ENCODE assay signal across 25 cellular contexts in the genomic region with DNA sequence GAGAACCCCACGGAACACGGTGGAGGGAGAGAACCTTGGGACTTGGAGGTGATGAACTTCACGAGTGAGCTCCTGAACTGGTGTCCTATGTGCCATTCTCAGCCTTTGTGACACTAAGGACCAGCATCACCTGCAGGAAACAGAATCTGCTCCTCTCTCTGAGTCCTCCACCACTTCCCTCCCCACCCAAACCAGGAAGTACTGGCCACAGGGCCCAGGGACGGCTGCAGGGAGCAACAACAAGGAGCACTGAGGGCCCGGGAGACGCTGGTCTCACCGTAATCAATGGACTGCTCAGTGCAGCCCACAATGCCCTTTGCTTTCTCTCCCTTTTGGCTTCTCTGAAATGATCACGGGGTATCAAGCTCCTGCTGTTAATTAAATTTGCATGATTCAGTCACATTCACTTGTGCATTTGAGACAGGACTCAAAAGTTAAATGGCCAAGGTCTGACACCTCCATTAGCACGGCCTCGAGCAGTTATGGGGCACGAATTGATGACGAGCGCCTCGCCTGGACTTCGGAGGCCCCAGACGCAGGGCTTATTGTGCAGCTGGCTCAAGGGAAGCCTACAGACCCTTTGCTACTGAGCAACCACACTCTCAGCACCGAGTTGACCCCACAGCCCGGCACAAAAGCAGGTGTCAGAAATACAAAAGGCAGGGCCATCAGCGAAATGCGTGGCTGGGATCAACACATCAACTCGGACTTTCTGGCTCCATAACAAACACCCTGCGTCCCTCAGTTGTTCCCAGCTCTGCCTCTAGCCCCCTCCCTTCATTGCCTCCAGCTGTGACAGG. TPM values are rescaled to one million over a fixed set of nuclear protein-coding genes. Genes with fewer than 3 reads are reported as not detected.
DNase-seq lines count a peak whose midpoint lies in the region; ATAC-seq, FAIRE-seq and TF ChIP-seq lines count a peak whose summit lies in the region.
"Had no signal": no experiment of that assay in that cellular context is flagged by ENCODE, and none has a peak within 500 bp of the region (broad histone marks: within the 10 kb centered on the region; RNA-seq: fewer than 3 reads in every experiment).

No MANE protein-coding gene starts in this region.

- H3K4ac ChIP-seq in IMR-90 (ENCODE audit: low read depth, low read length): no peak overlapping the region

- H3K36me3 ChIP-seq in IMR-90 (ENCODE audit: control insufficient read depth, insufficient read depth, low read length): peaks cover 7% of the 10 kb centered on the region; the same call in 1 of the 2 replicates
- peaks cover 12 to 13% of the 10 kb centered on the region in 2 donors for H3K36me3 ChIP-seq in kidney (ENCODE audit: control insufficient read depth in 1 of 2, insufficient read depth in 2 of 2, low read length in 2 of 2)
- H3K36me3 ChIP-seq: breast epithelium had no signal

- H2AK5ac ChIP-seq in IMR-90 (ENCODE audit: low read depth, low read length): no peak overlapping the region

- no peaks in the 10 kb centered on the region for H3K27me3 ChIP-seq in IMR-90 (ENCODE audit: control insufficient read depth, insufficient read depth, low read length)
- H3K27me3 ChIP-seq: breast epithelium, gastrocnemius medialis, hepatocyte, tibial artery had no signal

- DNase-seq in ELF-1 (ENCODE audit: low read depth, low spot score) (peak; percentile 30), IMR-90 (no peak), kidney (peak; percentile 36), retina (peak; percentile 72), GM12891 (ENCODE audit: insufficient read length, low spot score) (no peak), T1000 (lab: John Stamatoyannopoulos, UW) (no peak), HuH-7.5 (ENCODE audit: low spot score) (no peak)
- DNase-seq: activated CD8-positive, alpha-beta memory T cell treated with anti-CD3 and anti-CD28 coated beads, Interleukin-2, amount 50 U/mL, for 48 hours; activated CD8-positive, alpha-beta T cell treated with anti-CD3 and anti-CD28 coated beads for 36 hours; activated naive CD4-positive, alpha-beta T cell treated with anti-CD3 and anti-CD28 coated beads, Interleukin-2, amount 50 U/mL, for 16 hours; C1 segment of cervical spinal cord; gastrocnemius medialis; KBM-7; NCI-H1105; NCI-H1930; NCI-H2171 treated with DMSO at 0.1 percent for 48 hours; NCI-H526; NK-92 treated with Interleukin-12 subunit alpha and Interleukin-12 subunit beta, amount 100 ng/mL, for 24 hours; PC-9; stimulated activated CD4-positive, alpha-beta T cell treated with anti-CD3 and anti-CD28 coated beads, Interleukin-4, amount 100 ng/mL, for 24 hours had no signal

- H3K4me2 ChIP-seq in IMR-90 (ENCODE audit: low read depth, low read length): no peak overlapping the region
- H3K4me2 ChIP-seq: hepatocyte, PC-9 had no signal

- FAIRE-seq in kidney (lab: Jason Lieb, UNC) (no peak), GM12891 (lab: Jason Lieb, UNC) (no peak)

- H3K9ac ChIP-seq in IMR-90 (ENCODE audit: low read depth, low read length) (no peak overlapping the region), kidney (ENCODE audit: low read length in 2 of 2) (no peak overlapping the region)

- H4K8ac ChIP-seq in IMR-90 (ENCODE audit: low read depth in 2 of 2, low read length in 2 of 2): no peak overlapping the region

- in situ Hi-C loops in IMR-90 (cut with MboI; ENCODE audit: low sequenced_read_pairs): no loop called here

- H2BK120ac ChIP-seq in IMR-90 (ENCODE audit: low read depth, low read length): no peak overlapping the region

- peak overlapping the region; percentile 6 for H2AK9ac ChIP-seq in IMR-90 (replicated peaks; ENCODE audit: low read depth, low read length, poor library complexity)

- H4K91ac ChIP-seq in IMR-90 (ENCODE audit: insufficient read depth, low read depth, low read length): no peak overlapping the region

- no peak overlapping the region for H3K56ac ChIP-seq in IMR-90 (ENCODE audit: extremely low read depth, insufficient read depth, low read length)

- ATAC-seq in IMR-90 (ENCODE audit: low read depth): no peak
- ATAC-seq: activated CD8-positive, alpha-beta T cell treated with anti-CD3 and anti-CD28 coated beads for 36 hours; gastrocnemius medialis; Right ventricle myocardium inferior; sciatic nerve had no signal

- no TSS peak for BruUV-seq in IMR-90 (replicated peaks; lab: Mats Ljungman, UMichigan)

- H3K4me1 ChIP-seq in IMR-90 (ENCODE audit: control insufficient read depth, insufficient read depth, low read length): no peaks in the 10 kb centered on the region
- peaks cover 0 to 11% of the 10 kb centered on the region in 2 donors for H3K4me1 ChIP-seq in kidney (ENCODE audit: control insufficient read depth in 1 of 2, insufficient read depth in 1 of 2, low read depth in 1 of 2, low read length in 2 of 2)

- no peaks in the 10 kb centered on the region for H3K9me3 ChIP-seq in IMR-90 (ENCODE audit: control insufficient read depth, insufficient read depth, low read length)
- no peaks in the 10 kb centered on the region for H3K9me3 ChIP-seq in kidney (ENCODE audit: control insufficient read depth in 1 of 2, low read length in 2 of 2)
- H3K9me3 ChIP-seq: breast epithelium, gastrocnemius medialis, tibial artery had no signal

- H3K9me1 ChIP-seq in IMR-90 (ENCODE audit: insufficient read depth, low read length): peaks cover 14% of the 10 kb centered on the region; the same call in 1 of the 2 replicates

- no peak overlapping the region for H3K18ac ChIP-seq in IMR-90 (ENCODE audit: low read depth, low read length)

- H3K14ac ChIP-seq in IMR-90 (replicated peaks; ENCODE audit: low read depth, low read length): no peak overlapping the region

- 70% methylated on average over 6 of the region's 22 CpGs; no CpG with 5 or more reads in 1 of the 2 experiments for WGBS in IMR-90 (ENCODE audit: extremely low coverage in 2 of 2, insufficient read length in 1 of 2), 2 experiments

- no peak overlapping the region for H2AFZ ChIP-seq in IMR-90 (replicated peaks; ENCODE audit: low read length, poor library complexity)
- H2AFZ ChIP-seq: hepatocyte, PC-9 had no signal

- dilution Hi-C loops in IMR-90 (cut with HindIII; ENCODE audit: low sequenced_read_pairs, unreplicated experiment): no loop called here

- H3K27ac ChIP-seq in IMR-90 (ENCODE audit: insufficient read depth, low read length) (no peak overlapping the region), kidney (ENCODE audit: low read depth in 2 of 2, low read length in 2 of 2) (no peak overlapping the region)
- H3K27ac ChIP-seq: breast epithelium, gastrocnemius medialis, hepatocyte, PC-9, tibial artery had no signal

- no peak overlapping the region for H3K23ac ChIP-seq in IMR-90 (ENCODE audit: low read depth, low read length)

- H2BK20ac ChIP-seq in IMR-90 (ENCODE audit: low read depth, low read length): no peak overlapping the region

- H4K5ac ChIP-seq in IMR-90 (ENCODE audit: low read depth, low read length): no peak overlapping the region

- intact Hi-C loops in IMR-90 (cut with micrococcal nuclease): no loop called here
- intact Hi-C loops in kidney (cut with DNase I): no loop called here

- H4K20me1 ChIP-seq in IMR-90 (ENCODE audit: insufficient read depth, low read length): peaks cover 8% of the 10 kb centered on the region

- H3K4me3 ChIP-seq in IMR-90 (ENCODE audit: insufficient read depth, low read depth, low read length): no peak overlapping the region
- no peak overlapping the region for H3K4me3 ChIP-seq in kidney (ENCODE audit: low read length in 2 of 2)
- H3K4me3 ChIP-seq: breast epithelium, gastrocnemius medialis, hepatocyte, PC-9, tibial artery had no signal

- no peak for TF ChIP-seq RAD21 in IMR-90 (IDR thresholded peaks at IDR 0.05; ENCODE audit: low read length)

- no peak overlapping the region for H2BK5ac ChIP-seq in IMR-90 (ENCODE audit: low read depth, low read length, poor library complexity, severe bottlenecking)

- CTCF ChIA-PET in IMR-90 (lab: Yijun Ruan, JAX): no interaction called here

- no peak for TF ChIP-seq CTCF in IMR-90 (conservative IDR thresholded peaks at IDR 0.05; ENCODE audit: low read depth, low read length)
- no peak for TF ChIP-seq CTCF in kidney (IDR thresholded peaks at IDR 0.05; ENCODE audit: borderline replicate concordance, extremely low read depth, insufficient read depth)

- POLR2A ChIA-PET in IMR-90 (lab: Charles Lee; ENCODE audit: unreplicated experiment): no interaction called here

- H2BK15ac ChIP-seq in IMR-90 (ENCODE audit: low read depth, low read length): no peak overlapping the region

- TF ChIP-seq POLR2A in IMR-90 (IDR thresholded peaks at IDR 0.05; ENCODE audit: low read depth, low read length) (no peak), GM12891 (IDR thresholded peaks at IDR 0.05; ENCODE audit: low read depth, low read length) (no peak)

- H3K79me1 ChIP-seq in IMR-90 (ENCODE audit: low read depth in 1 of 2, low read length in 2 of 2): peaks cover 6 to 16% of the 10 kb centered on the region in 2 experiments; a peak in 3 of 4 replicates

TF ChIP-seq in IMR-90, 13 proteins besides CTCF, POLR2A, EP300 and RAD21 (continues in another document):
- TF ChIP-seq BHLHE40 (IDR thresholded peaks at IDR 0.05; ENCODE audit: low read depth, low read length) (no peak), FOS (IDR thresholded peaks at IDR 0.05; ENCODE audit: low read depth, low read length) (no peak), RCOR1 (IDR thresholded peaks at IDR 0.05; ENCODE audit: insufficient replicate concordance, low read length) (no peak)

TF ChIP-seq in GM12891, 5 proteins besides CTCF, POLR2A, EP300 and RAD21:
- TF ChIP-seq POLR2AphosphoS5 (IDR thresholded peaks at IDR 0.05; ENCODE audit: low read depth, low read length): no peak

RNA-seq across cellular contexts. Expression of a gene that starts 18.4 kb away (rescaled TPM):
- total RNA-seq in IMR-90 (2012; rRNA removed): 36.7 and 41.1 TPM in 2 replicates
- 88.4 and 94.4 TPM in 2 replicates for polyA plus RNA-seq in IMR-90 (2012; rRNA removed)
- 129 and 204 TPM in 2 replicates for polyA plus RNA-seq in IMR-90 (2012; cell fraction: cytosol; rRNA removed)
- 37.0 and 72.0 TPM in 2 replicates for polyA plus RNA-seq in IMR-90 (2012; cell fraction: nucleus; rRNA removed; ENCODE audit: low replicate concordance)
- 71.4 TPM for total RNA-seq in kidney
- polyA plus RNA-seq in kidney (ENCODE audit: insufficient read depth, low read depth, low replicate concordance): 402 TPM
- 19.9 TPM for polyA plus RNA-seq in GM12891 (2012; ENCODE audit: low read depth, missing spikeins)

Comparison
In these comparisons a context has a peak if more than half of its experiments do, and no peak if none do; other contexts are left out.
1. DNase-seq: peak in ELF-1 (single experiment), kidney (single experiment) and retina (single experiment); none in IMR-90 (single experiment), GM12891 (single experiment), T1000 (single experiment) and HuH-7.5 (single experiment).